ENCODE assay signal across 10 cellular contexts in genomic region chr1:156436319-156437043, GRCh38.
DNase-seq lines count a peak whose midpoint lies in the region; ATAC-seq and TF ChIP-seq lines count a peak whose summit lies in the region.
"Had no signal": no experiment of that assay in that cellular context is flagged by ENCODE, and none has a peak within 500 bp of the region (broad histone marks: within the 10 kb centered on the region; RNA-seq: fewer than 3 reads in every experiment).

No MANE protein-coding gene starts in this region.

- H3K36me3 Mint-ChIP-seq in activated T-helper 1 cell treated with anti-CD3 and anti-CD28 coated beads, Interleukin-12 subunit alpha, Interleukin-12 subunit beta, Interleukin-2, Interleukin-4 antibody, amounts not matched to agents 30 ng/mL and 10 ng/mL and 1 ng/mL, durations not matched to agents 14 hours and 24 hours and 36 hours (ENCODE audit: low read depth), result peaks cover 4% of the 10 kb centered on the region

- H3K27me3 ChIP-seq in spleen (replicated peaks in 1 of 7), result peaks cover 16 to 100% (median 100%) of the 10 kb centered on the region in 7 donors

- peak overlapping the region in 6 of 8 donors; percentile 27 to 64 (median 34) for H3K4me3 ChIP-seq in spleen

- H3K27ac ChIP-seq in spleen, result no peak overlapping the region
- H3K27ac ChIP-seq: brain microvascular endothelial cell had no signal

- H3K9me3 Mint-ChIP-seq in activated T-helper 1 cell treated with anti-CD3 and anti-CD28 coated beads, Interleukin-12 subunit alpha, Interleukin-12 subunit beta, Interleukin-2, Interleukin-4 antibody, amounts not matched to agents 30 ng/mL and 10 ng/mL and 1 ng/mL, durations not matched to agents 14 hours and 24 hours and 36 hours, result no peaks in the 10 kb centered on the region

- in situ Hi-C loops in ACHN (cut with HindIII; ENCODE audit: low pct_ligation_motif_present, low pct_unique_long_range_greater_than_20kb, low sequenced_read_pairs), result no loop called here

- no peaks in the 10 kb centered on the region for H3K9me3 ChIP-seq in spleen

- intact Hi-C loops in activated T-helper 1 cell treated with anti-CD3 and anti-CD28 coated beads, Interleukin-12 subunit alpha, Interleukin-12 subunit beta, Interleukin-2, Interleukin-4 antibody, amounts not matched to agents 30 ng/mL and 10 ng/mL and 1 ng/mL, durations not matched to agents 14 hours and 24 hours and 36 hours (cut with micrococcal nuclease), result loop anchor here (5.0 kb wide), 2 partner anchors 186 to 241 kb away; partner anchors contain the start of gene NES
- intact Hi-C loops in spleen (cut with DNase I; ENCODE audit: low total_unique reads), result no loop called here

- peak; percentile 28 for DNase-seq in NCI-H146 (lab: John Stamatoyannopoulos, UW)
- no peak for DNase-seq in NCI-H146 treated with DMSO at 0.1 percent for 48 hours (lab: John Stamatoyannopoulos, UW; ENCODE audit: unreplicated experiment)
- no peak for DNase-seq in activated T-helper 1 cell treated with anti-CD3 and anti-CD28 coated beads, Interleukin-12 subunit alpha, Interleukin-12 subunit beta, Interleukin-2, Interleukin-4 antibody, amounts not matched to agents 30 ng/mL and 10 ng/mL and 1 ng/mL, durations not matched to agents 14 hours and 24 hours and 36 hours (ENCODE audit: low spot score)
- DNase-seq in islet precursor cell, result peak; percentile 59
- no peak for DNase-seq in spleen
- no peak for DNase-seq in ACHN
- DNase-seq: brain microvascular endothelial cell, NCI-H1694 treated with DMSO at 0.1 percent for 48 hours had no signal

- WGBS in spleen, 5 donors, result 4 to 11% (median 8%) methylated on average over 32 to 51 of the region's 51 CpGs

- H3K4me1 Mint-ChIP-seq in activated T-helper 1 cell treated with anti-CD3 and anti-CD28 coated beads, Interleukin-12 subunit alpha, Interleukin-12 subunit beta, Interleukin-2, Interleukin-4 antibody, amounts not matched to agents 30 ng/mL and 10 ng/mL and 1 ng/mL, durations not matched to agents 14 hours and 24 hours and 36 hours (ENCODE audit: low read depth), result peaks cover 44% of the 10 kb centered on the region

- no peak overlapping the region for H3K27ac Mint-ChIP-seq in activated T-helper 1 cell treated with anti-CD3 and anti-CD28 coated beads, Interleukin-12 subunit alpha, Interleukin-12 subunit beta, Interleukin-2, Interleukin-4 antibody, amounts not matched to agents 30 ng/mL and 10 ng/mL and 1 ng/mL, durations not matched to agents 14 hours and 24 hours and 36 hours

- peaks cover 11 to 43% (median 19%) of the 10 kb centered on the region in 6 donors for H3K4me1 ChIP-seq in spleen

- TF ChIP-seq CTCF in spleen (IDR thresholded peaks at IDR 0.05 in 8 of 11, conservative IDR thresholded peaks at IDR 0.05 in 3 of 11), result no peak

- ATAC-seq in GM19463 (IDR thresholded peaks at IDR 0.05; ENCODE audit: unreplicated experiment) (no peak), HG03135 (IDR thresholded peaks at IDR 0.05; ENCODE audit: unreplicated experiment) (no peak)

- H3K27me3 Mint-ChIP-seq in activated T-helper 1 cell treated with anti-CD3 and anti-CD28 coated beads, Interleukin-12 subunit alpha, Interleukin-12 subunit beta, Interleukin-2, Interleukin-4 antibody, amounts not matched to agents 30 ng/mL and 10 ng/mL and 1 ng/mL, durations not matched to agents 14 hours and 24 hours and 36 hours (ENCODE audit: insufficient read depth), result peaks cover 80% of the 10 kb centered on the region

- H3K4me3 Mint-ChIP-seq in activated T-helper 1 cell treated with anti-CD3 and anti-CD28 coated beads, Interleukin-12 subunit alpha, Interleukin-12 subunit beta, Interleukin-2, Interleukin-4 antibody, amounts not matched to agents 30 ng/mL and 10 ng/mL and 1 ng/mL, durations not matched to agents 14 hours and 24 hours and 36 hours, result peak overlapping the region; percentile 28

- H3K36me3 ChIP-seq in spleen, result no peaks in the 10 kb centered on the region
- H3K36me3 ChIP-seq: brain microvascular endothelial cell had no signal

- TF ChIP-seq POLR2A in spleen (IDR thresholded peaks at IDR 0.05), result no peak

Comparison
In these comparisons a context has a peak if more than half of its experiments do, and no peak if none do; other contexts are left out.
1. DNase-seq: peak in NCI-H146 (single experiment) and islet precursor cell (single experiment); none in NCI-H146 treated with DMSO at 0.1 percent for 48 hours (single experiment), activated T-helper 1 cell treated with anti-CD3 and anti-CD28 coated beads, Interleukin-12 subunit alpha, Interleukin-12 subunit beta, Interleukin-2, Interleukin-4 antibody, amounts not matched to agents 30 ng/mL and 10 ng/mL and 1 ng/mL, durations not matched to agents 14 hours and 24 hours and 36 hours (single experiment), spleen (single experiment) and ACHN (single experiment).